ENCODE assay signal across 8 cellular contexts in genomic region chr11:124402326-124402922, GRCh38. TPM values are rescaled to one million over a fixed set of nuclear protein-coding genes. Genes with fewer than 3 reads are reported as not detected.
DNase-seq lines count a peak whose midpoint lies in the region; ATAC-seq, FAIRE-seq and TF ChIP-seq lines count a peak whose summit lies in the region.

No MANE protein-coding gene starts in this region.

- no peak overlapping the region for H3K4me3 ChIP-seq in kidney (ENCODE audit: low read length in 2 of 2)

- DNase-seq in NCI-H146 (lab: John Stamatoyannopoulos, UW) (peak; percentile 39), NCI-H146 treated with DMSO at 0.1 percent for 48 hours (lab: John Stamatoyannopoulos, UW; ENCODE audit: unreplicated experiment) (no peak), SK-MEL-5 (ENCODE audit: low read depth, low spot score) (peak; percentile 64), brain pericyte (ENCODE audit: low read depth, low spot score) (peak; percentile 12), kidney (no peak)
- DNase-seq in stimulated activated CD4-positive, alpha-beta T cell treated with anti-CD3 and anti-CD28 coated beads, Interleukin-4, amount 100 ng/mL, for 1 hour: peak; percentile 29

- intact Hi-C loops in kidney (cut with DNase I): no loop called here

- H3K27ac ChIP-seq in kidney (ENCODE audit: low read depth in 2 of 2, low read length in 2 of 2): no peak overlapping the region

- in situ Hi-C loops in SK-MEL-5 (cut with HindIII; ENCODE audit: low pct_unique_long_range_greater_than_20kb, low sequenced_read_pairs): no loop called here

- peak; percentile 50 for TF ChIP-seq CTCF in kidney (IDR thresholded peaks at IDR 0.05; ENCODE audit: borderline replicate concordance, extremely low read depth, insufficient read depth)

- H3K4me1 ChIP-seq in kidney (ENCODE audit: control insufficient read depth in 1 of 2, insufficient read depth in 1 of 2, low read depth in 1 of 2, low read length in 2 of 2): no peaks in the 10 kb centered on the region

- FAIRE-seq in kidney (lab: Jason Lieb, UNC): no peak

- H3K36me3 ChIP-seq in kidney (ENCODE audit: control insufficient read depth in 1 of 2, insufficient read depth in 2 of 2, low read length in 2 of 2): no peaks in the 10 kb centered on the region

- H3K9me3 ChIP-seq in kidney (ENCODE audit: control insufficient read depth in 1 of 2, low read length in 2 of 2): no peaks in the 10 kb centered on the region

- ATAC-seq in GM19372 (IDR thresholded peaks at IDR 0.05; ENCODE audit: low read depth, unreplicated experiment) (peak; percentile 96), HG03442 (IDR thresholded peaks at IDR 0.05; ENCODE audit: unreplicated experiment) (peak; percentile 92)

- H3K9ac ChIP-seq in kidney (ENCODE audit: low read length in 2 of 2): no peak overlapping the region

RNA-seq across cellular contexts. Expression of gene OR8B3, which starts 3.6 kb away (rescaled TPM):
- not detected in 2 replicates for total RNA-seq in SK-MEL-5 (2014; rRNA removed; shearing (Covaris generic))
- not detected in 2 replicates for polyA plus RNA-seq in SK-MEL-5 (2015; cell fraction: cytosol; rRNA removed)
- not detected in 2 replicates for polyA plus RNA-seq in SK-MEL-5 (2015; cell fraction: nucleus; rRNA removed)
- not detected for total RNA-seq in kidney
- not detected for polyA plus RNA-seq in kidney (ENCODE audit: insufficient read depth, low read depth, low replicate concordance)

RNA-seq across cellular contexts. Expression of gene OR8B2, which starts 18.1 kb away (rescaled TPM):
- total RNA-seq in SK-MEL-5 (2014; rRNA removed; shearing (Covaris generic)): not detected in 2 replicates
- not detected in 2 replicates for polyA plus RNA-seq in SK-MEL-5 (2015; cell fraction: cytosol; rRNA removed)
- polyA plus RNA-seq in SK-MEL-5 (2015; cell fraction: nucleus; rRNA removed): not detected in 2 replicates
- total RNA-seq in kidney: not detected
- not detected for polyA plus RNA-seq in kidney (ENCODE audit: insufficient read depth, low read depth, low replicate concordance)

RNA-seq across cellular contexts. Expression of gene OR8B4, which starts 22.2 kb away (rescaled TPM):
- total RNA-seq in SK-MEL-5 (2014; rRNA removed; shearing (Covaris generic)): not detected in 2 replicates
- not detected in 2 replicates for polyA plus RNA-seq in SK-MEL-5 (2015; cell fraction: cytosol; rRNA removed)
- polyA plus RNA-seq in SK-MEL-5 (2015; cell fraction: nucleus; rRNA removed): not detected in 2 replicates
- total RNA-seq in kidney: not detected
- polyA plus RNA-seq in kidney (ENCODE audit: insufficient read depth, low read depth, low replicate concordance): not detected

RNA-seq across cellular contexts. Expression of gene OR8B8, which starts 43.1 kb away (rescaled TPM):
- total RNA-seq in SK-MEL-5 (2014; rRNA removed; shearing (Covaris generic)): not detected in 2 replicates
- not detected in 2 replicates for polyA plus RNA-seq in SK-MEL-5 (2015; cell fraction: cytosol; rRNA removed)
- polyA plus RNA-seq in SK-MEL-5 (2015; cell fraction: nucleus; rRNA removed): not detected in 2 replicates
- not detected for total RNA-seq in kidney
- not detected for polyA plus RNA-seq in kidney (ENCODE audit: insufficient read depth, low read depth, low replicate concordance)

Comparison
In these comparisons a context has a peak if more than half of its experiments do, and no peak if none do; other contexts are left out.
1. DNase-seq: peak in NCI-H146 (single experiment), SK-MEL-5 (single experiment), brain pericyte (single experiment) and stimulated activated CD4-positive, alpha-beta T cell treated with anti-CD3 and anti-CD28 coated beads, Interleukin-4, amount 100 ng/mL, for 1 hour (single experiment); none in NCI-H146 treated with DMSO at 0.1 percent for 48 hours (single experiment) and kidney (single experiment).